19 cellular contexts compared by ENCODE assay signal in genomic region chr1:230401763-230402294, GRCh38. TPM values are rescaled to one million over a fixed set of nuclear protein-coding genes. Genes with fewer than 3 reads are reported as not detected.
DNase-seq lines count a peak whose midpoint lies in the region; ATAC-seq, FAIRE-seq and TF ChIP-seq lines count a peak whose summit lies in the region.
"Had no signal": no experiment of that assay in that cellular context is flagged by ENCODE, and none has a peak within 500 bp of the region (broad histone marks: within the 10 kb centered on the region; RNA-seq: fewer than 3 reads in every experiment).

No MANE protein-coding gene starts in this region.

- intact Hi-C loops in right cardiac atrium (cut with DNase I) (no loop called here), Right ventricle myocardium inferior (cut with DNase I) (no loop called here)

- no peaks in the 10 kb centered on the region for H3K27me3 ChIP-seq in right cardiac atrium (ENCODE audit: control insufficient read depth, insufficient read depth)
- no peaks in the 10 kb centered on the region for H3K27me3 ChIP-seq in H1 (replicated peaks in 1 of 4; ENCODE audit: control insufficient read depth in 3 of 4, extremely low read depth in 1 of 4, insufficient read depth in 3 of 4, low read length in 3 of 4)
- no peaks in the 10 kb centered on the region for H3K27me3 ChIP-seq in lung (ENCODE audit: control insufficient read depth, insufficient read depth)
- H3K27me3 ChIP-seq: pancreas had no signal

- H4K8ac ChIP-seq in H1 (ENCODE audit: extremely low read depth, insufficient read depth, low read length): no peak overlapping the region

- H3K27ac ChIP-seq in right cardiac atrium (ENCODE audit: low read length) (peak overlapping the region; percentile 1), H1 (ENCODE audit: low read depth, low read length) (peak overlapping the region; percentile 14), lung (ENCODE audit: low read depth in 1 of 2, low read length in 1 of 2) (peak overlapping the region in 1 of 2 donors; percentile 26)
- H3K27ac ChIP-seq: pancreas had no signal

- no peak overlapping the region for H3K4me3 ChIP-seq in right cardiac atrium (ENCODE audit: low read length)
- no peak overlapping the region for H3K4me3 ChIP-seq in H1 (ENCODE audit: extremely low read depth in 1 of 4, insufficient read depth in 2 of 4, low read depth in 3 of 4, low read length in 4 of 4)
- no peak overlapping the region for H3K4me3 ChIP-seq in lung
- H3K4me3 ChIP-seq: pancreas had no signal

- CTCF ChIA-PET in H1 (lab: Charles Lee; ENCODE audit: partially characterized antibody): interaction anchor here (1.2 to 3.2 kb wide), 5 partner anchors 10 to 217 kb away, joined by 3 to 14 read pairs (median 4); no protein-coding TSS in a partner anchor

- H4K91ac ChIP-seq in H1 (replicated peaks; ENCODE audit: insufficient read length, low read length): no peak overlapping the region

- TF ChIP-seq CTCF in H1 (IDR thresholded peaks at IDR 0.05; ENCODE audit: control extremely low read depth in 1 of 3, insufficient read depth in 1 of 3, low read depth in 1 of 3, low read length in 3 of 3) (no peak), lung (IDR thresholded peaks at IDR 0.05; ENCODE audit: control extremely low read depth, extremely low read depth) (no peak)

- no peak overlapping the region; the same call in 1 of the 2 replicates for H2AK5ac ChIP-seq in H1 (ENCODE audit: low read depth, low read length)

- no peak for TF ChIP-seq POLR2A in H1 (IDR thresholded peaks at IDR 0.05; ENCODE audit: control extremely low read depth in 1 of 2, low read depth in 2 of 2, low read length in 2 of 2)

- H3K36me3 ChIP-seq in H1 (ENCODE audit: control insufficient read depth in 2 of 4, insufficient read depth in 4 of 4, low read length in 3 of 4) (no peaks in the 10 kb centered on the region), lung (ENCODE audit: control insufficient read depth in 2 of 2, insufficient read depth in 2 of 2, low read length in 2 of 2) (no peaks in the 10 kb centered on the region)
- H3K36me3 ChIP-seq: pancreas had no signal

- no peak overlapping the region for H3K14ac ChIP-seq in H1 (ENCODE audit: insufficient read length)

- no peak overlapping the region for H2BK12ac ChIP-seq in H1 (ENCODE audit: low read depth, low read length)

- no peak overlapping the region for H3K4me2 ChIP-seq in H1 (ENCODE audit: insufficient read depth in 1 of 2, low read depth in 2 of 2, low read length in 2 of 2)

- H3K4me1 ChIP-seq in right cardiac atrium (ENCODE audit: control insufficient read depth, insufficient read depth, low read length) (peaks cover 13% of the 10 kb centered on the region), H1 (replicated peaks in 1 of 4; ENCODE audit: control insufficient read depth in 3 of 4, insufficient read depth in 4 of 4, low read length in 3 of 4) (peaks cover 0 to 23% (median 12%) of the 10 kb centered on the region in 4 experiments; a peak in 6 of 7 replicates), lung (ENCODE audit: control insufficient read depth in 2 of 2, insufficient read depth in 2 of 2, low read length in 2 of 2) (no peaks in the 10 kb centered on the region)
- H3K4me1 ChIP-seq: pancreas had no signal

- no peak overlapping the region for H3K9ac ChIP-seq in H1 (replicated peaks in 1 of 4; ENCODE audit: extremely low read depth in 1 of 4, low read depth in 3 of 4, low read length in 3 of 4)

- ATAC-seq in right cardiac atrium (peak in 1 of 2 donors; percentile 50), Right ventricle myocardium inferior (no peak), lung (ENCODE audit: insufficient read depth, low FRiP score) (peak; percentile 31), GM21619 (IDR thresholded peaks at IDR 0.05; ENCODE audit: unreplicated experiment) (no peak), HG03460 (IDR thresholded peaks at IDR 0.05; ENCODE audit: unreplicated experiment) (no peak)
- ATAC-seq: activated CD8-positive, alpha-beta memory T cell treated with anti-CD3 and anti-CD28 coated beads, Interleukin-2, amount 10 ng/mL, durations not matched to agents 7 days and 5 days; T-helper 17 cell had no signal

- H2BK20ac ChIP-seq in H1 (ENCODE audit: low read length): no peak overlapping the region

- no peak overlapping the region for H3K56ac ChIP-seq in H1 (replicated peaks; ENCODE audit: insufficient read length, low read depth, low read length)

- no peak overlapping the region for H2BK120ac ChIP-seq in H1 (replicated peaks; ENCODE audit: low read depth, low read length)

- FAIRE-seq in H1 (lab: Jason Lieb, UNC): no peak
- FAIRE-seq: G401.6, pancreas, urothelium cell line had no signal

- no peak overlapping the region for H3K18ac ChIP-seq in H1 (ENCODE audit: extremely low read depth, low read length)

- H3K79me2 ChIP-seq in H1 (ENCODE audit: control insufficient read depth in 1 of 2, insufficient read depth in 2 of 2, low read length in 2 of 2): peaks cover 0 to 44% of the 10 kb centered on the region in 2 experiments; a peak in 2 of 4 replicates

- H3K23me2 ChIP-seq in H1 (ENCODE audit: low read depth, low read length): no peaks in the 10 kb centered on the region

- H2AFZ ChIP-seq in H1 (ENCODE audit: low read length): no peak overlapping the region

- peaks cover 6 to 18% of the 10 kb centered on the region in 2 experiments for H4K20me1 ChIP-seq in H1 (replicated peaks in 1 of 2; ENCODE audit: control insufficient read depth in 1 of 2, insufficient read depth in 2 of 2, low read length in 2 of 2)

- peaks cover 3% of the 10 kb centered on the region; the same call in 1 of the 2 replicates for H3K79me1 ChIP-seq in H1 (ENCODE audit: low read depth, low read length)

- H3K9me3 ChIP-seq in right cardiac atrium (ENCODE audit: control insufficient read depth, low read length): no peaks in the 10 kb centered on the region
- no peaks in the 10 kb centered on the region for H3K9me3 ChIP-seq in H1 (ENCODE audit: insufficient read depth in 2 of 2, low read depth in 1 of 2, low read length in 1 of 2)
- no peaks in the 10 kb centered on the region for H3K9me3 ChIP-seq in lung (ENCODE audit: control insufficient read depth in 2 of 2, insufficient read depth in 1 of 2, low read length in 1 of 2)
- H3K9me3 ChIP-seq: pancreas had no signal

- H2BK15ac ChIP-seq in H1 (ENCODE audit: low read length): no peak overlapping the region

- no peak for TF ChIP-seq EP300 in H1 (IDR thresholded peaks at IDR 0.05; ENCODE audit: borderline replicate concordance in 1 of 2, low read depth in 2 of 2, low read length in 2 of 2)

- no peak overlapping the region for H4K5ac ChIP-seq in H1 (ENCODE audit: insufficient read length, low read depth, low read length)

- WGBS in right cardiac atrium: 43% methylated on average over 8 of the region's 8 CpGs
- WGBS in H1 (ENCODE audit: extremely low coverage in 1 of 2, insufficient coverage in 1 of 2, insufficient read length in 1 of 2, insufficient replicate concordance in 2 of 2, low coverage in 1 of 2, low lambda C conversion rate in 2 of 2, missing lambda C conversion rate in 1 of 2), 2 experiments: 83% methylated on average over 8 of the region's 8 CpGs; no CpG with 5 or more reads in 1 of the 2 experiments
- 62 to 68% methylated on average over 8 of the region's 8 CpGs for WGBS in lung, 2 donors

- no peak overlapping the region for H3K4ac ChIP-seq in H1 (replicated peaks; ENCODE audit: insufficient read length, low read depth, low read length)

- 0 out of 2 replicates have a peak overlapping the region, but pooled peaks have one; percentile 53 for H2BK5ac ChIP-seq in H1 (ENCODE audit: low read depth, low read length)

- no peak overlapping the region for H3K23ac ChIP-seq in H1 (ENCODE audit: insufficient read length)

- TF ChIP-seq RAD21 in H1 (IDR thresholded peaks at IDR 0.05 in 1 of 2, conservative IDR thresholded peaks at IDR 0.05 in 1 of 2; ENCODE audit: low read depth in 2 of 2, low read length in 2 of 2): no peak

- POLR2A ChIA-PET in H1 (lab: Charles Lee; ENCODE audit: partially characterized antibody): no interaction called here

- DNase-seq in right cardiac atrium: peak in 1 of 3 donors; percentile 50
- no peak for DNase-seq in Right ventricle myocardium inferior (ENCODE audit: missing footprints)
- no peak for DNase-seq in H1 (ENCODE audit: low read depth in 1 of 2, low spot score in 2 of 2)
- DNase-seq in lung (ENCODE audit: low spot score): no peak
- no peak for DNase-seq in NCI-H510A (lab: John Stamatoyannopoulos, UW)
- DNase-seq in stimulated activated CD4-positive, alpha-beta T cell treated with anti-CD3 and anti-CD28 coated beads, Interleukin-15, amount 100 ng/mL, for 24 hours: no peak
- DNase-seq: activated CD8-positive, alpha-beta memory T cell treated with anti-CD3 and anti-CD28 coated beads, Interleukin-2, amount 10 ng/mL, durations not matched to agents 7 days and 5 days; activated effector memory CD4-positive, alpha-beta T cell treated with Interleukin-2 at 50 U/mL for 16 hours; effector CD4-positive, alpha-beta T cell; foreskin fibroblast; NCI-H1092; SHP77; stimulated activated CD4-positive, alpha-beta T cell treated with anti-CD3 and anti-CD28 coated beads, Interleukin-12 subunit alpha, Interleukin-12 subunit beta, amount 100 ng/mL, for 4 hours; T-helper 17 cell had no signal

TF ChIP-seq in H1, 55 proteins besides CTCF, POLR2A, EP300 and RAD21:
- no peak for TF ChIP-seq SP2 (IDR thresholded peaks at IDR 0.05; ENCODE audit: low read length)
- TF ChIP-seq CTBP2 (IDR thresholded peaks at IDR 0.05; ENCODE audit: borderline replicate concordance, insufficient read depth, insufficient read length, low read length): no peak
- no peak for TF ChIP-seq RXRA (IDR thresholded peaks at IDR 0.05; ENCODE audit: insufficient read depth, low read depth, low read length)
- TF ChIP-seq TBP (IDR thresholded peaks at IDR 0.05; ENCODE audit: low read depth, low read length): no peak
- TF ChIP-seq CHD1 (IDR thresholded peaks at IDR 0.05; ENCODE audit: low read depth, low read length): no peak
- TF ChIP-seq PHF8 (conservative IDR thresholded peaks at IDR 0.05; ENCODE audit: low read depth, low read length): no peak
- no peak for TF ChIP-seq TAF1 (IDR thresholded peaks at IDR 0.05; ENCODE audit: low read depth, low read length)
- no peak for TF ChIP-seq CHD2 (IDR thresholded peaks at IDR 0.05; ENCODE audit: low read length)
- no peak for TF ChIP-seq JUND (IDR thresholded peaks at IDR 0.05; ENCODE audit: low read length)

RNA-seq across cellular contexts. Expression of gene PGBD5, which starts 24.3 kb away (rescaled TPM):
- total RNA-seq in right cardiac atrium (10 to 100 TPM; 25.2 to 32.6 (median 28.1) TPM), Right ventricle myocardium inferior (15.5 TPM), lung (1 to 10 TPM; 2.0 to 3.0 TPM)
- polyA plus RNA-seq in right cardiac atrium (18.5 TPM), H1 (2011; rRNA removed) (16.3 and 17.2 TPM in 2 replicates), lung (1 to 10 TPM in 1 of 2 donors, under 1 TPM in 1; 0.54 to 1.5 TPM)
- 18.4 and 21.2 TPM in 2 replicates for total RNA-seq in H1 (2021; fragmentation: NEBNext Ultra II Directional; extraction: Animal tissue kit (Norgen Biotek cat#: 25700))
- 19.2 TPM for polyA plus RNA-seq in H1 (2011; cell fraction: cytosol; rRNA removed)
- polyA plus RNA-seq in H1 (2011; cell fraction: nucleus; rRNA removed): 26.3 TPM
- 14.3 to 21.6 TPM (median 19.5 TPM) in 4 replicates for polyA plus RNA-seq in H1 (2012, experiment 1 of 2)
- polyA plus RNA-seq in H1 (2012, experiment 2 of 2): 13.3 TPM
- polyA plus RNA-seq in H1 (2013, experiment 1 of 2): 11.0 TPM
- 12.3 TPM for polyA plus RNA-seq in H1 (2013, experiment 2 of 2)
- polyA minus RNA-seq in H1 (2011; rRNA and poly(A)+ RNA removed): 27.6 and 30.6 TPM in 2 replicates
- 13.5 TPM for polyA minus RNA-seq in H1 (2011; cell fraction: cytosol; rRNA and poly(A)+ RNA removed)
- 10.5 TPM for polyA minus RNA-seq in H1 (2011; cell fraction: nucleus; rRNA and poly(A)+ RNA removed)
- total RNA-seq: activated CD8-positive, alpha-beta memory T cell treated with anti-CD3 and anti-CD28 coated beads, Interleukin-2, amount 10 ng/mL, durations not matched to agents 7 days and 5 days; T-helper 17 cell had no signal
